In the genomic region with DNA sequence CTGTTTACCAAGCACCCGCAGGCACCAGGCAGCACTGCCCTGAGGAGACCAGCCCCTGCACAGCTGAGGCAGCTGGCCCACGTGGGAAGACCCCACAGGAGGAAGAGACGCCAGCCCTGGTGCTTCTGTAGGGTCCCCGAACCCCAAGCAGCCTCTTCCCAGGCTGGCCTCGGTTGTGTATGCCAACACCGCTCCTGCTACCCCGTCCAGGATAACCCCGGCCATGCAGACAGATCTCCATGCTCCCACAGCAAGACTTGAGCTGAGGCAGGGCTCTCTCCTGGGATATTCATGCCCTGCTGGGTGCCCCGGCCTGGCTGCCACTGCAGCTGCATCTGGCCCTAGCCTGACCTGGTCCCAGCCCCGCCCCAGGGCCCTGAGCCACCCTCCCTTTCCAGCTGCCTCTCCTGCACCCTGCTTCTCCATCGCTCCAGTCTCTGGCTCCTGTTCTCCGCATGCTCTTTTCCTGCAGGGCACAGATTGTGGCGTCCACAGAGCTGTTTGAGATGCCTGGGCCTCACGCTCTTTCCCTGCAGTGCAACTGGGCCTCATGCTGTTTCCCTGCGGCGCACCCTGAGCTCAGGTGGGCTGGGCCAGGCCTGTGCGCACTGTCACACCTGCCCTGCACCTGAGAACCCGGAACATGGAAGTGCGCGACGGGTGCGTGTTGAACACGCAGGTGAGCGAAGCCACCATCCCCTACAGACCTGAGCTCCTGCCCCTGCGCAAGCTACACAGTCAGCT, we compare ENCODE assay signal across 17 cellular contexts.
DNase-seq lines count a peak whose midpoint lies in the region; ATAC-seq, FAIRE-seq and TF ChIP-seq lines count a peak whose summit lies in the region.
"Had no signal": no experiment of that assay in that cellular context is flagged by ENCODE, and none has a peak within 500 bp of the region (broad histone marks: within the 10 kb centered on the region; RNA-seq: fewer than 3 reads in every experiment).

No MANE protein-coding gene starts in this region.

- H2AFZ ChIP-seq in neural progenitor cell (replicated peaks), result no peak overlapping the region
- H2AFZ ChIP-seq: PC-9 had no signal

- TF ChIP-seq POLR2A in H54 (IDR thresholded peaks at IDR 0.05; ENCODE audit: low read depth, low read length), result no peak

- no peaks in the 10 kb centered on the region for H4K20me1 ChIP-seq in neural progenitor cell (ENCODE audit: low read depth)

- peak; percentile 67 for FAIRE-seq in HTR-8/SVneo (lab: Jason Lieb, UNC)
- FAIRE-seq in H54 (lab: Jason Lieb, UNC), result no peak
- FAIRE-seq: G401.6 had no signal

- POLR2A ChIA-PET in CD4-positive, alpha-beta T cell (lab: Charles Lee), result no interaction called here

- no peaks in the 10 kb centered on the region for H3K79me2 ChIP-seq in neural progenitor cell (ENCODE audit: low read depth)

- DNase-seq in CD4-positive, alpha-beta T cell, result no peak
- DNase-seq in HTR-8/SVneo (ENCODE audit: insufficient read length, low spot score) (no peak), neural progenitor cell (ENCODE audit: low spot score) (no peak), H54 (ENCODE audit: insufficient read length, low spot score) (no peak), NOMO-1 treated with dmso at 0.1 percent for 144 hours (lab: John Stamatoyannopoulos, UW; ENCODE audit: unreplicated experiment) (no peak)
- DNase-seq: ACHN, AML-193, DND-41, MV-4-11, NCI-H1417, NCI-H187 treated with DMSO at 0.1 percent for 48 hours, NCI-H748 treated with DMSO at 0.1 percent for 48 hours, PC-9 had no signal

- peaks cover 31% of the 10 kb centered on the region for H3K36me3 Mint-ChIP-seq in CD4-positive, alpha-beta T cell (ENCODE audit: low read depth)
- no peaks in the 10 kb centered on the region for H3K36me3 Mint-ChIP-seq in neural progenitor cell

- intact Hi-C loops in CD4-positive, alpha-beta T cell (cut with DNase I, micrococcal nuclease), result no loop called here

- H3K27ac Mint-ChIP-seq in CD4-positive, alpha-beta T cell, result peak overlapping the region; percentile 55
- peak overlapping the region; percentile 74 for H3K27ac Mint-ChIP-seq in neural progenitor cell

- H3K27me3 ChIP-seq in CD4-positive, alpha-beta T cell (ENCODE audit: control insufficient read depth, insufficient read depth, low read length), result no peaks in the 10 kb centered on the region
- H3K27me3 ChIP-seq in neural progenitor cell, result no peaks in the 10 kb centered on the region

- H3K9ac ChIP-seq in neural progenitor cell, result no peak overlapping the region

- no peaks in the 10 kb centered on the region for H3F3A ChIP-seq in neural progenitor cell (ENCODE audit: low read depth)

- H3K9me3 Mint-ChIP-seq in CD4-positive, alpha-beta T cell, result no peaks in the 10 kb centered on the region
- H3K9me3 Mint-ChIP-seq in neural progenitor cell, result no peaks in the 10 kb centered on the region

- no peaks in the 10 kb centered on the region for H3K4me1 ChIP-seq in neural progenitor cell

- no peaks in the 10 kb centered on the region for H3K9me3 ChIP-seq in CD4-positive, alpha-beta T cell (ENCODE audit: control insufficient read depth, low read length)
- no peaks in the 10 kb centered on the region for H3K9me3 ChIP-seq in neural progenitor cell (ENCODE audit: low read depth)

- TF ChIP-seq CTCF in CD4-positive, alpha-beta T cell (IDR thresholded peaks at IDR 0.05), result no peak
- TF ChIP-seq CTCF in neural progenitor cell (IDR thresholded peaks at IDR 0.05), result no peak

- H3K4me3 ChIP-seq in neural progenitor cell, result no peak overlapping the region
- H3K4me3 ChIP-seq: PC-9 had no signal

- H3K4me3 Mint-ChIP-seq in CD4-positive, alpha-beta T cell, result peak overlapping the region; percentile 30
- no peak overlapping the region for H3K4me3 Mint-ChIP-seq in neural progenitor cell

- CTCF ChIA-PET in CD4-positive, alpha-beta T cell (lab: Charles Lee), result no interaction called here

- peak; percentile 21 for ATAC-seq in CD4-positive, alpha-beta T cell (ENCODE audit: poor library complexity)
- ATAC-seq in esophagus mucosa (peak; percentile 24), GM18873 (IDR thresholded peaks at IDR 0.05; ENCODE audit: low FRiP score, unreplicated experiment) (no peak)
- ATAC-seq: HCT116 had no signal

- H3K27me3 Mint-ChIP-seq in CD4-positive, alpha-beta T cell, result no peaks in the 10 kb centered on the region
- no peaks in the 10 kb centered on the region for H3K27me3 Mint-ChIP-seq in neural progenitor cell (ENCODE audit: insufficient read depth, low read depth)

- no peak overlapping the region for H3K27ac ChIP-seq in CD4-positive, alpha-beta T cell (ENCODE audit: low read depth, low read length)
- no peak overlapping the region for H3K27ac ChIP-seq in neural progenitor cell
- H3K27ac ChIP-seq: PC-9 had no signal

- H3K36me3 ChIP-seq in neural progenitor cell, result no peaks in the 10 kb centered on the region

- no peak overlapping the region for H3K4me2 ChIP-seq in neural progenitor cell
- H3K4me2 ChIP-seq: PC-9 had no signal

- peaks cover 10% of the 10 kb centered on the region for H3K4me1 Mint-ChIP-seq in CD4-positive, alpha-beta T cell (ENCODE audit: low read depth)
- H3K4me1 Mint-ChIP-seq in neural progenitor cell, result no peaks in the 10 kb centered on the region
